15 cellular contexts compared by ENCODE assay signal in genomic region chr1:160427625-160428024, GRCh38. TPM values are rescaled to one million over a fixed set of nuclear protein-coding genes. Genes with fewer than 3 reads are reported as not detected.
DNase-seq lines count a peak whose midpoint lies in the region; ATAC-seq and TF ChIP-seq lines count a peak whose summit lies in the region.
"Had no signal": no experiment of that assay in that cellular context is flagged by ENCODE, and none has a peak within 500 bp of the region (broad histone marks: within the 10 kb centered on the region; RNA-seq: fewer than 3 reads in every experiment).

No MANE protein-coding gene starts in this region.

- no TSS peak for BruUV-seq in A673 (replicated peaks; lab: Mats Ljungman, UMichigan)

- H3K27ac Mint-ChIP-seq in CD8-positive, alpha-beta T cell, result peak overlapping the region; percentile 93
- peak overlapping the region; percentile 79 for H3K27ac Mint-ChIP-seq in activated naive CD8-positive, alpha-beta T cell treated with anti-CD3 and anti-CD28 coated beads for 36 hours
- H3K27ac Mint-ChIP-seq in naive thymus-derived CD4-positive, alpha-beta T cell, result peak overlapping the region; percentile 84 to 99 (median 89)
- H3K27ac Mint-ChIP-seq in progenitor cell of endocrine pancreas, result no peak overlapping the region
- H3K27ac Mint-ChIP-seq: HFFc6 had no signal

- no peaks in the 10 kb centered on the region for H3K9me3 ChIP-seq in CD8-positive, alpha-beta T cell (ENCODE audit: low read length)
- no peaks in the 10 kb centered on the region for H3K9me3 ChIP-seq in HEK293 (ENCODE audit: control insufficient read depth, insufficient read depth, low read depth, low read length)
- H3K9me3 ChIP-seq in naive thymus-derived CD4-positive, alpha-beta T cell (ENCODE audit: control insufficient read depth in 2 of 3, low read length in 3 of 3), result no peaks in the 10 kb centered on the region
- no peaks in the 10 kb centered on the region for H3K9me3 ChIP-seq in A673 (ENCODE audit: low read depth, low read length, poor library complexity, severe bottlenecking)

- CTCF ChIA-PET in CD8-positive, alpha-beta T cell (lab: Charles Lee), result interaction anchor here (0.9 to 6.1 kb wide), 10 partner anchors 11 to 217 kb away, joined by 3 to 114 read pairs (median 4); no protein-coding TSS in a partner anchor
- CTCF ChIA-PET in HEK293 (lab: Yijun Ruan, JAX), result interaction anchor here (0.9 to 2.0 kb wide), 4 partner anchors 29 to 201 kb away, joined by 4 to 24 read pairs (median 6); no protein-coding TSS in a partner anchor
- CTCF ChIA-PET in naive thymus-derived CD4-positive, alpha-beta T cell (lab: Charles Lee), result interaction anchor here (1.1 to 3.6 kb wide), 4 partner anchors 58 to 180 kb away, joined by 3 to 63 read pairs (median 8); no protein-coding TSS in a partner anchor
- CTCF ChIA-PET in A673 (lab: Charles Lee), result no interaction called here

- H3K27me3 ChIP-seq in CD8-positive, alpha-beta T cell (ENCODE audit: insufficient read depth, low read length), result no peaks in the 10 kb centered on the region
- no peaks in the 10 kb centered on the region for H3K27me3 ChIP-seq in naive thymus-derived CD4-positive, alpha-beta T cell (ENCODE audit: control insufficient read depth in 2 of 2, insufficient read depth in 2 of 2, low read length in 2 of 2)
- no peaks in the 10 kb centered on the region for H3K27me3 ChIP-seq in A673 (replicated peaks; ENCODE audit: insufficient read depth, low read depth, low read length, poor library complexity)

- H3K27ac ChIP-seq in CD8-positive, alpha-beta T cell (ENCODE audit: low read depth, low read length), result peak overlapping the region; percentile 1
- H3K27ac ChIP-seq in HEK293 (ENCODE audit: extremely low read depth, low read depth, low read length) (no peak overlapping the region), A673 (ENCODE audit: low read depth, low read length, poor library complexity, severe bottlenecking) (no peak overlapping the region)
- H3K27ac ChIP-seq in naive thymus-derived CD4-positive, alpha-beta T cell (ENCODE audit: low read depth, low read length), result peak overlapping the region; percentile 68
- H3K27ac ChIP-seq: epithelial cell of prostate had no signal

- no peaks in the 10 kb centered on the region for H3K36me3 ChIP-seq in CD8-positive, alpha-beta T cell (ENCODE audit: insufficient read depth, low read length)
- H3K36me3 ChIP-seq in HEK293 (ENCODE audit: control insufficient read depth in 2 of 2, insufficient read depth in 1 of 2, low read length in 2 of 2) (peaks cover 0 to 47% of the 10 kb centered on the region in 2 experiments; a peak in 1 of 3 replicates), A673 (ENCODE audit: insufficient read depth, low read length, poor library complexity, severe bottlenecking) (peaks cover 3% of the 10 kb centered on the region)
- H3K36me3 ChIP-seq in naive thymus-derived CD4-positive, alpha-beta T cell (ENCODE audit: control insufficient read depth in 2 of 3, insufficient read depth in 3 of 3, low read length in 3 of 3), result no peaks in the 10 kb centered on the region

- H3K4me3 ChIP-seq in CD8-positive, alpha-beta T cell (ENCODE audit: low read depth, low read length), result no peak overlapping the region
- H3K4me3 ChIP-seq in HEK293 (ENCODE audit: low read depth, low read length) (no peak overlapping the region), A673 (ENCODE audit: low read depth, low read length, poor library complexity, severe bottlenecking) (no peak overlapping the region)
- no peak overlapping the region for H3K4me3 ChIP-seq in naive thymus-derived CD4-positive, alpha-beta T cell (ENCODE audit: low read length)
- H3K4me3 ChIP-seq: K562 had no signal

- peak in 1 of 7 experiments; percentile 45 for DNase-seq in CD8-positive, alpha-beta T cell
- peak; percentile 14 for DNase-seq in activated naive CD8-positive, alpha-beta T cell treated with anti-CD3 and anti-CD28 coated beads for 36 hours
- no peak for DNase-seq in naive thymus-derived CD4-positive, alpha-beta T cell
- DNase-seq in A673 (ENCODE audit: low spot score), result no peak
- DNase-seq in progenitor cell of endocrine pancreas (ENCODE audit: low spot score, unreplicated experiment), result no peak
- DNase-seq: EL, HFFc6, NCI-H1105, NCI-H2171 treated with DMSO at 0.1 percent for 48 hours, occipital lobe had no signal

- ATAC-seq in CD8-positive, alpha-beta T cell, result no peak
- ATAC-seq in naive thymus-derived CD4-positive, alpha-beta T cell, result no peak
- no peak for ATAC-seq in HG02642 (IDR thresholded peaks at IDR 0.05; ENCODE audit: poor library complexity, unreplicated experiment)
- no peak for ATAC-seq in GM21737 (IDR thresholded peaks at IDR 0.05; ENCODE audit: unreplicated experiment)
- ATAC-seq: K562 had no signal

- POLR2A ChIA-PET in CD8-positive, alpha-beta T cell (lab: Charles Lee), result no interaction called here
- POLR2A ChIA-PET in HEK293 (lab: Yijun Ruan, JAX), result no interaction called here
- POLR2A ChIA-PET in naive thymus-derived CD4-positive, alpha-beta T cell (lab: Charles Lee), result interaction anchor here (1.1 kb wide), 1 partner anchor 75 kb away, joined by 3 read pairs; no protein-coding TSS in a partner anchor
- POLR2A ChIA-PET in A673 (lab: Charles Lee; ENCODE audit: low non-redundant PET), result no interaction called here

- no peaks in the 10 kb centered on the region for H3K9me3 Mint-ChIP-seq in CD8-positive, alpha-beta T cell
- H3K9me3 Mint-ChIP-seq in activated naive CD8-positive, alpha-beta T cell treated with anti-CD3 and anti-CD28 coated beads for 36 hours, result peaks cover 3% of the 10 kb centered on the region
- H3K9me3 Mint-ChIP-seq in naive thymus-derived CD4-positive, alpha-beta T cell, result no peaks in the 10 kb centered on the region
- no peaks in the 10 kb centered on the region for H3K9me3 Mint-ChIP-seq in progenitor cell of endocrine pancreas (ENCODE audit: low read depth)
- H3K9me3 Mint-ChIP-seq: HFFc6 had no signal

- H3K27me3 Mint-ChIP-seq in CD8-positive, alpha-beta T cell (ENCODE audit: low read depth), result no peaks in the 10 kb centered on the region
- no peaks in the 10 kb centered on the region for H3K27me3 Mint-ChIP-seq in activated naive CD8-positive, alpha-beta T cell treated with anti-CD3 and anti-CD28 coated beads for 36 hours
- H3K27me3 Mint-ChIP-seq in naive thymus-derived CD4-positive, alpha-beta T cell, result no peaks in the 10 kb centered on the region
- no peaks in the 10 kb centered on the region for H3K27me3 Mint-ChIP-seq in progenitor cell of endocrine pancreas

- H3K4me3 Mint-ChIP-seq in CD8-positive, alpha-beta T cell, result no peak overlapping the region
- no peak overlapping the region for H3K4me3 Mint-ChIP-seq in activated naive CD8-positive, alpha-beta T cell treated with anti-CD3 and anti-CD28 coated beads for 36 hours
- peak overlapping the region in 7 of 10 donors; percentile 21 to 74 (median 54) for H3K4me3 Mint-ChIP-seq in naive thymus-derived CD4-positive, alpha-beta T cell
- H3K4me3 Mint-ChIP-seq in progenitor cell of endocrine pancreas (ENCODE audit: low read depth), result no peak overlapping the region
- H3K4me3 Mint-ChIP-seq: HFFc6 had no signal

- no peaks in the 10 kb centered on the region for H3K36me3 Mint-ChIP-seq in CD8-positive, alpha-beta T cell
- H3K36me3 Mint-ChIP-seq in activated naive CD8-positive, alpha-beta T cell treated with anti-CD3 and anti-CD28 coated beads for 36 hours, result peaks cover 7% of the 10 kb centered on the region
- peaks cover 0 to 2% (median 0%) of the 10 kb centered on the region in 5 donors for H3K36me3 Mint-ChIP-seq in naive thymus-derived CD4-positive, alpha-beta T cell
- H3K36me3 Mint-ChIP-seq in progenitor cell of endocrine pancreas (ENCODE audit: insufficient read depth), result peaks cover 24% of the 10 kb centered on the region

- no peak for TF ChIP-seq CTCF in CD8-positive, alpha-beta T cell (IDR thresholded peaks at IDR 0.05)
- TF ChIP-seq CTCF in HEK293 (tag by site-specific recombination; IDR thresholded peaks at IDR 0.05) (no peak), A673 (conservative IDR thresholded peaks at IDR 0.05; ENCODE audit: low read depth, low read length) (no peak), progenitor cell of endocrine pancreas (IDR thresholded peaks at IDR 0.05; ENCODE audit: unreplicated experiment) (no peak)

- H3K4me1 ChIP-seq in CD8-positive, alpha-beta T cell (ENCODE audit: insufficient read depth, low read length), result peaks cover 52% of the 10 kb centered on the region
- H3K4me1 ChIP-seq in HEK293 (ENCODE audit: control insufficient read depth, insufficient read depth, low read length) (no peaks in the 10 kb centered on the region), A673 (ENCODE audit: insufficient read depth, low read length, poor library complexity, severe bottlenecking) (no peaks in the 10 kb centered on the region)
- H3K4me1 ChIP-seq in naive thymus-derived CD4-positive, alpha-beta T cell (ENCODE audit: control insufficient read depth in 2 of 2, insufficient read depth in 2 of 2, low read length in 2 of 2), result peaks cover 45 to 51% of the 10 kb centered on the region in 2 donors

- peaks cover 54% of the 10 kb centered on the region for H3K4me1 Mint-ChIP-seq in CD8-positive, alpha-beta T cell (ENCODE audit: low read depth)
- H3K4me1 Mint-ChIP-seq in activated naive CD8-positive, alpha-beta T cell treated with anti-CD3 and anti-CD28 coated beads for 36 hours, result peaks cover 48% of the 10 kb centered on the region
- peaks cover 30 to 67% (median 58%) of the 10 kb centered on the region in 7 donors for H3K4me1 Mint-ChIP-seq in naive thymus-derived CD4-positive, alpha-beta T cell
- peaks cover 2% of the 10 kb centered on the region for H3K4me1 Mint-ChIP-seq in progenitor cell of endocrine pancreas (ENCODE audit: low read depth)

- intact Hi-C loops in CD8-positive, alpha-beta T cell (cut with DNase I, micrococcal nuclease), result loop anchor here (1.0 to 5.0 kb wide), 5 partner anchors 60 to 247 kb away; no protein-coding TSS in a partner anchor
- intact Hi-C loops in naive thymus-derived CD4-positive, alpha-beta T cell (cut with micrococcal nuclease), result loop anchor here (1.0 to 5.0 kb wide), 10 partner anchors 15 to 341 kb away; no protein-coding TSS in a partner anchor
- intact Hi-C loops in A673 (cut with micrococcal nuclease; ENCODE audit: unreplicated experiment), result loop anchor here (1.0 to 5.0 kb wide), 3 partner anchors 180 to 265 kb away; no protein-coding TSS in a partner anchor

TF ChIP-seq in HEK293, 187 proteins besides CTCF, POLR2A, EP300 and RAD21:
- TF ChIP-seq ZNF146 (tag by site-specific recombination; IDR thresholded peaks at IDR 0.05) (no peak), ZIC2 (tag by site-specific recombination; IDR thresholded peaks at IDR 0.05) (peak; percentile 99), ZNF138 (tag by site-specific recombination; IDR thresholded peaks at IDR 0.05; ENCODE audit: borderline replicate concordance) (no peak)
TF ChIP-seq in HEK293: peak in this region for 1.

RNA-seq across cellular contexts. Expression of gene VANGL2, which starts 27.3 kb away (rescaled TPM):
- total RNA-seq in CD8-positive, alpha-beta T cell, result not detected
- total RNA-seq in activated naive CD8-positive, alpha-beta T cell treated with anti-CD3 and anti-CD28 coated beads for 36 hours, result under 1 TPM; 0.24 to 0.31 TPM
- total RNA-seq in naive thymus-derived CD4-positive, alpha-beta T cell, result under 1 TPM in 2 of 5 experiments, not detected in 3; 0.05 to 0.13 TPM
- not detected for polyA plus RNA-seq in naive thymus-derived CD4-positive, alpha-beta T cell
- total RNA-seq in A673 (2021) (20.9 and 22.7 TPM in 2 replicates), progenitor cell of endocrine pancreas (75.6 and 80.4 TPM in 2 replicates)
- total RNA-seq: HFFc6 had no signal

Comparison
In these comparisons a context has a peak if more than half of its experiments do, and no peak if none do; other contexts are left out.
1. H3K27ac ChIP-seq: peak in CD8-positive, alpha-beta T cell (single experiment) and naive thymus-derived CD4-positive, alpha-beta T cell (single experiment); none in HEK293 (single experiment) and A673 (single experiment).
2. H3K4me3 Mint-ChIP-seq: peak in naive thymus-derived CD4-positive, alpha-beta T cell (7 of 10); none in CD8-positive, alpha-beta T cell (single experiment), activated naive CD8-positive, alpha-beta T cell treated with anti-CD3 and anti-CD28 coated beads for 36 hours (single experiment) and progenitor cell of endocrine pancreas (single experiment).
3. RNA of gene VANGL2, which starts 27.3 kb away (total RNA-seq): 75.6 to 80.4 TPM in progenitor cell of endocrine pancreas and 20.9 to 22.7 TPM in A673; 0.24 to 0.31 TPM in activated naive CD8-positive, alpha-beta T cell treated with anti-CD3 and anti-CD28 coated beads for 36 hours, 0.05 to 0.13 TPM in naive thymus-derived CD4-positive, alpha-beta T cell and not detected in CD8-positive, alpha-beta T cell; every median in the first group is over 10 times any median in the second.